14 cellular contexts compared by ENCODE assay signal in genomic region chr9:78101247-78101646, GRCh38.
DNase-seq lines count a peak whose midpoint lies in the region; TF ChIP-seq lines count a peak whose summit lies in the region.
"Had no signal": no experiment of that assay in that cellular context is flagged by ENCODE, and none has a peak within 500 bp of the region (broad histone marks: within the 10 kb centered on the region; RNA-seq: fewer than 3 reads in every experiment).

No MANE protein-coding gene starts in this region.

- H3K27me3 ChIP-seq in thyroid gland (no peaks in the 10 kb centered on the region), H9 (ENCODE audit: insufficient read depth, low read length) (no peaks in the 10 kb centered on the region)
- H3K27me3 ChIP-seq: BE2C had no signal

- POLR2A ChIA-PET in OCI-LY7 (lab: Charles Lee): interaction anchor here (0.6 to 0.9 kb wide), 4 partner anchors 8 to 934 kb away, joined by 4 to 7 read pairs (median 4); no protein-coding TSS in a partner anchor

- no peak overlapping the region for H2AK5ac ChIP-seq in H9 (ENCODE audit: insufficient read length, low read length)

- peak overlapping the region; percentile 45 for H3K27ac Mint-ChIP-seq in T-helper 2 cell treated with Interferon-gamma antibody and Interleukin-4, amounts not matched to agents 5 μg/mL and 100 μg/mL, for 36 hours
- no peak overlapping the region for H3K27ac Mint-ChIP-seq in H9
- H3K27ac Mint-ChIP-seq: IgD-negative memory B cell had no signal

- 19 to 25% methylated on average over 2 of the region's 2 CpGs for WGBS in thyroid gland, 2 donors
- WGBS in H9 (ENCODE audit: extremely low coverage, insufficient read length, low lambda C conversion rate): no CpG with 5 or more reads among the region's 2 CpGs

- no peaks in the 10 kb centered on the region for H3K79me2 ChIP-seq in OCI-LY7 (ENCODE audit: insufficient read depth, low read depth, low read length)
- H3K79me2 ChIP-seq in H9 (ENCODE audit: insufficient read depth, low read length): no peaks in the 10 kb centered on the region

- H3K9me3 ChIP-seq in thyroid gland: no peaks in the 10 kb centered on the region
- no peaks in the 10 kb centered on the region for H3K9me3 ChIP-seq in OCI-LY7 (ENCODE audit: low read length)
- no peaks in the 10 kb centered on the region for H3K9me3 ChIP-seq in H9 (ENCODE audit: control insufficient read depth, low read depth, low read length)

- no peak overlapping the region for H3K9ac ChIP-seq in H9 (ENCODE audit: extremely low read depth, insufficient read length, low read length)

- TF ChIP-seq POLR2A in thyroid gland (IDR thresholded peaks at IDR 0.05): no peak

- no peak overlapping the region for H3T11ph ChIP-seq in H9 (ENCODE audit: low read length)

- no peaks in the 10 kb centered on the region for H3K23me2 ChIP-seq in H9 (ENCODE audit: insufficient read length, low read depth, low read length, poor library complexity, severe bottlenecking)

- no peak overlapping the region for H4K8ac ChIP-seq in H9 (replicated peaks; ENCODE audit: insufficient read length, low read depth, low read length)

- intact Hi-C loops in thyroid gland (cut with DNase I): no loop called here
- intact Hi-C loops in OCI-LY7 (cut with micrococcal nuclease; ENCODE audit: unreplicated experiment): no loop called here

- H3K18ac ChIP-seq in H9 (ENCODE audit: insufficient read length, low read depth, low read length): no peak overlapping the region

- H3K14ac ChIP-seq in H9 (ENCODE audit: insufficient read depth, low read length): no peak overlapping the region

- H4K5ac ChIP-seq in H9 (ENCODE audit: insufficient read length, low read depth, low read length): no peak overlapping the region

- H3K79me1 ChIP-seq in H9 (ENCODE audit: insufficient read depth, low read depth, low read length, poor library complexity, severe bottlenecking): no peaks in the 10 kb centered on the region

- H3K27ac ChIP-seq in thyroid gland: peak overlapping the region; percentile 21 to 77 (median 50)
- no peak overlapping the region for H3K27ac ChIP-seq in OCI-LY7 (ENCODE audit: low read depth, low read length, poor library complexity, severe bottlenecking)
- no peak overlapping the region for H3K27ac ChIP-seq in H9 (ENCODE audit: insufficient read length, low read depth, low read length)

- H2BK20ac ChIP-seq in H9 (ENCODE audit: low read depth, low read length, poor library complexity, severe bottlenecking): no peak overlapping the region

- no peaks in the 10 kb centered on the region for H4K20me1 ChIP-seq in OCI-LY7 (ENCODE audit: insufficient read depth, low read length)
- no peaks in the 10 kb centered on the region for H4K20me1 ChIP-seq in H9 (ENCODE audit: control insufficient read depth, insufficient read depth, insufficient read length)

- no peak for DNase-seq in T-helper 2 cell treated with Interferon-gamma antibody and Interleukin-4, amounts not matched to agents 5 μg/mL and 100 μg/mL, for 36 hours (ENCODE audit: low spot score)
- DNase-seq in T-helper 2 cell (no peak), NCI-H128 (lab: John Stamatoyannopoulos, UW; ENCODE audit: unreplicated experiment) (peak; percentile 15), NCI-H2171 treated with DMSO at 0.1 percent for 48 hours (lab: John Stamatoyannopoulos, UW) (peak; percentile 58), thyroid gland (peak in 1 of 2 donors; percentile 44), OCI-LY7 (ENCODE audit: low spot score) (no peak), H9 (no peak)
- DNase-seq: BE2C, COR-L47, DND-41, NCI-H187 treated with DMSO at 0.1 percent for 48 hours, PC-3, Right ventricle myocardium superior had no signal

- H3K4me1 ChIP-seq in thyroid gland (peaks cover 3 to 4% of the 10 kb centered on the region in 2 donors), OCI-LY7 (ENCODE audit: insufficient read depth, low read length, poor library complexity, severe bottlenecking) (peaks cover 6% of the 10 kb centered on the region), H9 (ENCODE audit: insufficient read depth, low read length) (peaks cover 7% of the 10 kb centered on the region; the same call in 1 of the 2 replicates)
- H3K4me1 ChIP-seq: BE2C had no signal

- peaks cover 5% of the 10 kb centered on the region for H3K9me3 Mint-ChIP-seq in T-helper 2 cell treated with Interferon-gamma antibody and Interleukin-4, amounts not matched to agents 5 μg/mL and 100 μg/mL, for 36 hours
- no peaks in the 10 kb centered on the region; a peak in 1 of 5 replicates for H3K9me3 Mint-ChIP-seq in H9

- H3K36me3 ChIP-seq in thyroid gland: no peaks in the 10 kb centered on the region
- no peaks in the 10 kb centered on the region for H3K36me3 ChIP-seq in OCI-LY7 (ENCODE audit: insufficient read depth, low read length)
- H3K36me3 ChIP-seq: BE2C had no signal

- H3K4ac ChIP-seq in H9 (ENCODE audit: low read depth, low read length): no peak overlapping the region

- peaks cover 2% of the 10 kb centered on the region for H3K27me3 Mint-ChIP-seq in T-helper 2 cell treated with Interferon-gamma antibody and Interleukin-4, amounts not matched to agents 5 μg/mL and 100 μg/mL, for 36 hours (ENCODE audit: low read depth)
- H3K27me3 Mint-ChIP-seq in H9 (ENCODE audit: low read depth): no peaks in the 10 kb centered on the region

- H4K91ac ChIP-seq in H9 (ENCODE audit: insufficient read length, low read depth, low read length): no peak overlapping the region

- H2AFZ ChIP-seq in OCI-LY7 (ENCODE audit: low read length) (no peak overlapping the region), H9 (ENCODE audit: low read length) (no peak overlapping the region)

- H3K9me2 ChIP-seq in OCI-LY7 (ENCODE audit: insufficient read depth, low read length): no peaks in the 10 kb centered on the region

- H2BK12ac ChIP-seq in H9 (ENCODE audit: insufficient read length, low read depth, low read length): no peak overlapping the region

- no peak overlapping the region for H3K56ac ChIP-seq in H9 (ENCODE audit: insufficient read length, low read depth, low read length)

- peaks cover 46% of the 10 kb centered on the region for H3K4me1 Mint-ChIP-seq in T-helper 2 cell treated with Interferon-gamma antibody and Interleukin-4, amounts not matched to agents 5 μg/mL and 100 μg/mL, for 36 hours (ENCODE audit: low read depth)
- peaks cover 9 to 11% of the 10 kb centered on the region in 2 experiments for H3K4me1 Mint-ChIP-seq in H9

- no peak overlapping the region for H2BK5ac ChIP-seq in H9 (ENCODE audit: insufficient read length, low read length)

- H3K4me3 ChIP-seq in thyroid gland (replicated peaks in 1 of 3): no peak overlapping the region
- H3K4me3 ChIP-seq in OCI-LY7 (ENCODE audit: low read depth, low read length, poor library complexity, severe bottlenecking): no peak overlapping the region

- H2BK120ac ChIP-seq in H9 (ENCODE audit: low read depth, low read length, poor library complexity, severe bottlenecking): no peak overlapping the region

- H3K36me3 Mint-ChIP-seq in T-helper 2 cell treated with Interferon-gamma antibody and Interleukin-4, amounts not matched to agents 5 μg/mL and 100 μg/mL, for 36 hours (ENCODE audit: low read depth): peaks cover 8% of the 10 kb centered on the region
- H3K36me3 Mint-ChIP-seq in H9 (ENCODE audit: insufficient read depth in 1 of 3, low read depth in 3 of 3): no peaks in the 10 kb centered on the region; a peak in 1 of 7 replicates
- H3K36me3 Mint-ChIP-seq: IgD-negative memory B cell had no signal

- H2BK15ac ChIP-seq in H9 (ENCODE audit: low read depth, low read length): no peak overlapping the region

- BruUV-seq in OCI-LY7 (replicated peaks; lab: Mats Ljungman, UMichigan): no TSS peak

- CTCF ChIA-PET in OCI-LY7 (lab: Charles Lee; ENCODE audit: unreplicated experiment): no interaction called here

- no peak overlapping the region for H3K23ac ChIP-seq in H9 (ENCODE audit: insufficient read length, low read depth, low read length)

- H3K4me2 ChIP-seq in OCI-LY7 (ENCODE audit: low read length): no peak overlapping the region
- no peak overlapping the region for H3K4me2 ChIP-seq in H9 (ENCODE audit: insufficient read depth, insufficient read length, low read length)

- no peak overlapping the region for H3K4me3 Mint-ChIP-seq in T-helper 2 cell treated with Interferon-gamma antibody and Interleukin-4, amounts not matched to agents 5 μg/mL and 100 μg/mL, for 36 hours
- no peak overlapping the region for H3K4me3 Mint-ChIP-seq in H9
- H3K4me3 Mint-ChIP-seq: IgD-negative memory B cell had no signal

- no peak for TF ChIP-seq CTCF in thyroid gland (IDR thresholded peaks at IDR 0.05)
- TF ChIP-seq CTCF in OCI-LY7 (conservative IDR thresholded peaks at IDR 0.05; ENCODE audit: low read length): no peak
- TF ChIP-seq CTCF in H9 (conservative IDR thresholded peaks at IDR 0.05): no peak

Comparison
In these comparisons a context has a peak if more than half of its experiments do, and no peak if none do; other contexts are left out.
1. DNase-seq: peak in NCI-H128 (single experiment) and NCI-H2171 treated with DMSO at 0.1 percent for 48 hours (single experiment); none in T-helper 2 cell treated with Interferon-gamma antibody and Interleukin-4, amounts not matched to agents 5 μg/mL and 100 μg/mL, for 36 hours (single experiment), T-helper 2 cell (0 of 5), OCI-LY7 (single experiment) and H9 (single experiment).
2. H3K27ac ChIP-seq: peak in thyroid gland (3 of 3); none in OCI-LY7 (single experiment) and H9 (single experiment).